In the genomic region with DNA sequence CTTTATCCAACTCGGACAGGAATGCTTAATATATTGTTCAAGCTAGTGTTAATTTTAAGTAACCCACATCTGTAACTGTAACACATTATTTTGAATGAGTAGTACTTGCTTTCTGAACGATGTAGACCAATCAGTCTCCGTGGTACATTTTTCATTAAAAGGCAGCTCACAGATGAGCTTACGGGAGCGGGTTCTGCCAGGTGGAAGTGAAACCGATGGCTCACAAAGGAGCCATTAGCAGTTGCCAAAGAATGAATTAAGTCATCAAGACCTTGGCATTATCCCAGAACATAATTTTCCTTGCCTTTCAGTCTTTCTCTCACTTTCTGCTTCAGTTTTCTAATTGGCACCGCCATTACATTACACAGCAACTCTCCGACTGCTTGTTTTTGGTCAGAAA, we compare ENCODE assay signal across 15 cellular contexts. TPM values are rescaled to one million over a fixed set of nuclear protein-coding genes. Genes with fewer than 3 reads are reported as not detected.
A peak's percentile ranks its signal among the peaks of the same experiment; 100 is the strongest.
DNase-seq lines count a peak whose midpoint lies in the region; ATAC-seq, FAIRE-seq and TF ChIP-seq lines count a peak whose summit lies in the region.
"Had no signal": no experiment of that assay in that cellular context is flagged by ENCODE, and none has a peak within 500 bp of the region (broad histone marks: within the 10 kb centered on the region; RNA-seq: fewer than 3 reads in every experiment).

No MANE protein-coding gene starts in this region.

- H3K4me3 Mint-ChIP-seq in brain: peak overlapping the region in 2 of 5 experiments; percentile 72 to 79
- H3K4me3 Mint-ChIP-seq: activated naive CD8-positive, alpha-beta T cell treated with anti-CD3 and anti-CD28 coated beads, Interleukin-2, amount 50 U/mL, for 24 hours; CD8-positive, alpha-beta T cell; neural crest cell had no signal

- TF ChIP-seq CTCF in brain (conservative IDR thresholded peaks at IDR 0.05): no peak

- no peaks in the 10 kb centered on the region for H3K36me3 Mint-ChIP-seq in brain
- H3K36me3 Mint-ChIP-seq: CD8-positive, alpha-beta T cell had no signal

- WGBS in right cardiac atrium: 48% methylated on average over 8 of the region's 8 CpGs

- H3K27ac Mint-ChIP-seq in brain: peak overlapping the region in 3 of 5 experiments; percentile 66 to 93 (median 83)
- H3K27ac Mint-ChIP-seq: activated naive CD8-positive, alpha-beta T cell treated with anti-CD3 and anti-CD28 coated beads, Interleukin-2, amount 50 U/mL, for 24 hours; CD8-positive, alpha-beta T cell had no signal

- no peak overlapping the region for H3K4me3 ChIP-seq in right cardiac atrium (ENCODE audit: low read length)

- FAIRE-seq in HTR-8/SVneo (lab: Jason Lieb, UNC): no peak
- FAIRE-seq: endometrium, GM12892 had no signal

- no peaks in the 10 kb centered on the region for H3K4me1 ChIP-seq in right cardiac atrium (ENCODE audit: control insufficient read depth, insufficient read depth, low read length)

- H3K27me3 Mint-ChIP-seq in brain: peaks cover 16% of the 10 kb centered on the region

- H3K27ac ChIP-seq in right cardiac atrium (ENCODE audit: low read length): no peak overlapping the region

- no peaks in the 10 kb centered on the region for H3K9me3 ChIP-seq in right cardiac atrium (ENCODE audit: control insufficient read depth, low read length)

- peaks cover 5% of the 10 kb centered on the region for H3K4me1 Mint-ChIP-seq in brain
- H3K4me1 Mint-ChIP-seq: neural crest cell had no signal

- H3K27me3 ChIP-seq in right cardiac atrium (ENCODE audit: control insufficient read depth, insufficient read depth): no peaks in the 10 kb centered on the region

- intact Hi-C loops in right cardiac atrium (cut with DNase I): no loop called here

- DNase-seq in Daoy (ENCODE audit: low read depth): peak; percentile 63
- peak; percentile 72 for DNase-seq in NCI-H1436 treated with DMSO at 0.1 percent for 48 hours (lab: John Stamatoyannopoulos, UW)
- DNase-seq in midbrain (lab: John Stamatoyannopoulos, UW): peak; percentile 4
- no peak for DNase-seq in right cardiac atrium
- no peak for DNase-seq in HTR-8/SVneo (ENCODE audit: insufficient read length, low spot score)
- DNase-seq: activated CD4-positive, alpha-beta T cell treated with anti-CD3 and anti-CD28 coated beads, Interleukin-2, amount 50 U/mL, for 48 hours; activated naive CD8-positive, alpha-beta T cell treated with anti-CD3 and anti-CD28 coated beads, Interleukin-2, amount 50 U/mL, for 24 hours; CD8-positive, alpha-beta T cell; stimulated activated CD4-positive, alpha-beta T cell treated with anti-CD3 and anti-CD28 coated beads, Interleukin-2, amount 100 ng/mL, for 24 hours had no signal

- ATAC-seq in HG03457 (IDR thresholded peaks at IDR 0.05; ENCODE audit: unreplicated experiment) (no peak), right cardiac atrium (no peak), HG03108 (IDR thresholded peaks at IDR 0.05; ENCODE audit: unreplicated experiment) (no peak)
- ATAC-seq: activated naive CD8-positive, alpha-beta T cell treated with anti-CD3 and anti-CD28 coated beads, Interleukin-2, amount 50 U/mL, for 24 hours; CD8-positive, alpha-beta T cell had no signal

- H3K9me3 Mint-ChIP-seq in brain: peaks cover 6 to 24% (median 7%) of the 10 kb centered on the region in 5 experiments
- H3K9me3 Mint-ChIP-seq: CD8-positive, alpha-beta T cell had no signal

RNA-seq across cellular contexts. Expression of a gene that starts 33.5 kb away (rescaled TPM):
- total RNA-seq in Daoy (2014; rRNA removed; shearing (Covaris generic)): not detected in 2 replicates
- polyA plus RNA-seq in brain (ENCODE audit: insufficient read depth, low read depth, low replicate concordance): not detected
- total RNA-seq in right cardiac atrium: not detected
- 0.05 TPM for polyA plus RNA-seq in right cardiac atrium
- total RNA-seq: neural crest cell had no signal

RNA-seq across cellular contexts. Expression of a gene that starts 54.3 kb away (rescaled TPM):
- total RNA-seq in Daoy (2014; rRNA removed; shearing (Covaris generic)): 42.9 and 46.9 TPM in 2 replicates
- polyA plus RNA-seq in brain (ENCODE audit: insufficient read depth, low read depth, low replicate concordance) (not detected), right cardiac atrium (0.07 TPM)
- not detected for total RNA-seq in right cardiac atrium

Comparison
In these comparisons a context has a peak if more than half of its experiments do, and no peak if none do; other contexts are left out.
1. DNase-seq: peak in Daoy (single experiment), NCI-H1436 treated with DMSO at 0.1 percent for 48 hours (single experiment) and midbrain (single experiment); none in right cardiac atrium (0 of 3) and HTR-8/SVneo (single experiment).
2. RNA of a gene that starts 54.3 kb away (total RNA-seq): 42.9 to 46.9 TPM in Daoy; not detected in right cardiac atrium; every median in the first group is over 10 times any median in the second.